8 cellular contexts compared by ENCODE assay signal in the genomic region with DNA sequence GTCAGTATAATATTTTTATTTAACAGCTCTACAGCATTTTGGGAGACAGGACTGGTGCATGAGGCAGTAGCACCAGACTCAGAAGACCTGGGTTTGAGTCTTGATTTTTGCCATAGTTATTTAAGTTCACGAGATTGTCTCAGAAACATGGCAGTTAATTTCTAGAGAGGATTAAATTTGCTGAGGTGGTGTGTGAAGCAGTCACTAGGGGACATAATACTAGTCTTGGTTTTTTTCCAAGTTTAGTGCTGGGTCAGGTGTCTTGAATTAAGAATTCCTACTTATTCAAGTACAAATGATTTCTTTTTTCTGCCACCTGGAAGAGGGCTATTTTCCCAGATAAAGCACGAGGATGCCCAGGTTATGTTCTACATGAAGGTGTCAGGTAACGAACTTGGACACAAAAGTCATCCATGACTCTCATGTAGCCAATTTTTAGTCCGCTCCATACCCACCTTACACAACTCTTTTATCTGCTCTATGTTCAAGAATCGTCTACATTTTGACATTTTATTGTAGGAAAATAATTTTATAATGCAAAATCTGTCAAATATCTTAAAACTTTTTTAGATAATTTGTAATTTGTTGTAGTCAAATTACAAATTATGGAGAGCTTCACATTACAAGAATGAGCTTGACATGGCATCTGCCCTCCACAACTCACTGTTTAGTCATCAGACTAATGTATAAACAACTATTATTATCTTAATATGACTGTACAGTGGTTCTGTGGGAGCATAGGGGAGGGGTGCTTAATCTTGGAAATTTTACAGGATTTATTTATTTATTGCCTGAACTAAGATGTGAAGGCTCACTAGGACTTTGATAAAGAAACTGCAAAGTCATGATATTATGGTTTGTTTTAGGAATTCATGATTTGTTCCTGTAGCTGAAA. TPM values are rescaled to one million over a fixed set of nuclear protein-coding genes. Genes with fewer than 3 reads are reported as not detected.
A peak's percentile ranks its signal among the peaks of the same experiment; 100 is the strongest.
DNase-seq lines count a peak whose midpoint lies in the region; ATAC-seq, FAIRE-seq and TF ChIP-seq lines count a peak whose summit lies in the region.

No MANE protein-coding gene starts in this region.

- peaks cover 54% of the 10 kb centered on the region for H3K4me1 ChIP-seq in psoas muscle

- CTCF ChIA-PET in T-cell (lab: Charles Lee) (interaction anchor here in 1 of 2 donors (1.0 to 2.1 kb wide), 2 partner anchors 10 to 198 kb away, joined by 4 to 6 read pairs; no protein-coding TSS in a partner anchor), GM10248 (lab: Yijun Ruan, JAX) (interaction anchor here (0.9 to 2.2 kb wide), 2 partner anchors 9 to 55 kb away, joined by 3 to 17 read pairs; no protein-coding TSS in a partner anchor)

- DNase-seq in AG08395 (ENCODE audit: low spot score), result peak; percentile 36
- no peak for DNase-seq in GM18507 (ENCODE audit: extremely low spot score, insufficient read length, low read depth)
- no peak for DNase-seq in T-cell
- peak; percentile 83 for DNase-seq in fibroblast of mammary gland (ENCODE audit: low read depth)
- no peak for DNase-seq in psoas muscle
- no peak for DNase-seq in GM10248 (ENCODE audit: extremely low spot score)

- peak overlapping the region; percentile 99 for H3K27ac Mint-ChIP-seq in T-cell

- peak; percentile 10 for TF ChIP-seq CTCF in fibroblast of mammary gland (conservative IDR thresholded peaks at IDR 0.05; ENCODE audit: control insufficient read depth, insufficient read depth, low read depth, low read length)
- TF ChIP-seq CTCF in psoas muscle (IDR thresholded peaks at IDR 0.05), result no peak
- no peak for TF ChIP-seq CTCF in GM10248 (IDR thresholded peaks at IDR 0.05; ENCODE audit: control extremely low read depth, extremely low read depth, low read depth, missing control alignments)

- FAIRE-seq in GM18507 (lab: Jason Lieb, UNC), result peak; percentile 38

- POLR2A ChIA-PET in T-cell (lab: Charles Lee) (interaction anchor here (0.5 to 1.3 kb wide), 8 partner anchors 10 to 1533 kb away, joined by 3 to 7 read pairs (median 4); no protein-coding TSS in a partner anchor), GM10248 (lab: Yijun Ruan, JAX) (no interaction called here)

- H3K4me1 Mint-ChIP-seq in T-cell, result peaks cover 63 to 76% (median 65%) of the 10 kb centered on the region in 3 donors

- no peaks in the 10 kb centered on the region for H3K9me3 ChIP-seq in psoas muscle

- H3K27ac ChIP-seq in psoas muscle, result peak overlapping the region; percentile 98

- H3K4me3 ChIP-seq in fibroblast of mammary gland (ENCODE audit: control insufficient read depth, low read depth, low read length) (peak overlapping the region; percentile 95), psoas muscle (peak overlapping the region; percentile 87)

- intact Hi-C loops in psoas muscle (cut with DNase I), result loop anchor here in 1 of 2 donors (2.0 to 5.0 kb wide), 2 partner anchors 97 to 432 kb away; a partner anchor contains a TSS

- no peak for ATAC-seq in T-cell (replicated peaks in 1 of 4)
- peak in 1 of 4 donors; percentile 42 for ATAC-seq in psoas muscle
- no peak for ATAC-seq in HG02870 (IDR thresholded peaks at IDR 0.05; ENCODE audit: unreplicated experiment)
- ATAC-seq in GM19395 (IDR thresholded peaks at IDR 0.05; ENCODE audit: unreplicated experiment), result no peak

- WGBS in psoas muscle, 3 donors, result 12 to 32% (median 24%) methylated on average over 5 of the region's 5 CpGs

- H3K36me3 Mint-ChIP-seq in T-cell, result peaks cover 21% of the 10 kb centered on the region

- H3K36me3 ChIP-seq in psoas muscle (ENCODE audit: insufficient read depth in 1 of 2, low read depth in 1 of 2), result peaks cover 0 to 34% of the 10 kb centered on the region in 2 donors

- no peaks in the 10 kb centered on the region for H3K27me3 ChIP-seq in psoas muscle (ENCODE audit: insufficient read depth in 3 of 3, low read length in 2 of 3)

- no peaks in the 10 kb centered on the region for H3K27me3 Mint-ChIP-seq in T-cell

- H3K4me3 Mint-ChIP-seq in T-cell, result peak overlapping the region; percentile 98 to 100 (median 99)

- no peaks in the 10 kb centered on the region for H3K9me3 Mint-ChIP-seq in T-cell

RNA-seq across cellular contexts. Expression of a gene that starts 1.6 kb away (rescaled TPM):
- total RNA-seq in T-cell (100 to 1,000 TPM in 1 of 5 donors, 10 to 100 TPM in 4; 80.1 to 100 (median 90.5) TPM), psoas muscle (100 to 1,000 TPM in 1 of 4 donors, 10 to 100 TPM in 3; 72.6 to 104 (median 89.0) TPM)
- 10 to 100 TPM; 51.2 to 97.7 (median 58.6) TPM for polyA plus RNA-seq in psoas muscle

Comparison
In these comparisons a context has a peak if more than half of its experiments do, and no peak if none do; other contexts are left out.
1. DNase-seq: peak in AG08395 (single experiment) and fibroblast of mammary gland (single experiment); none in GM18507 (single experiment), T-cell (0 of 34), psoas muscle (0 of 2) and GM10248 (single experiment).